Comparison of ENCODE assay signal across 8 cellular contexts in the genomic region with DNA sequence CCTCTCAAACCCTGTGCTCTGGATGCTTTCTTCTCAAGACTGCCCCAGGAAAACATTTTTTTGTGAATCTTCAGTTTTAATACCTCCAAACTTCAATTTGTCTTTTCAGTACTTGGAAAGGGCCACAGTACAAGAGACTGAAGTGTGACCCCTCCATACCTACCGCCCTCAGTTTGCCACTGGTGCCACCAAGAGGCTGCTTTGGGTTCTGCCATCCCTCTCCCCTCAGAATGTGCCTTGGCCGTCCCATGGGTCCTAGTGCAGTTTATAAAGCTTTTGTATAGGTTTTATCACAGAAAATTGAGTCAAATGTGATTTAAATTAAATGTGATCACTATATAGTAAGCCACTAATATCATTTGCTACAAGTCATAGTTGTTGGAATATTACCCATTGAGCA.
DNase-seq lines count a peak whose midpoint lies in the region; ATAC-seq, FAIRE-seq and TF ChIP-seq lines count a peak whose summit lies in the region.

No MANE protein-coding gene starts in this region.

- DNase-seq in SKM-1 treated with dmso at 0.1 percent for 144 hours (lab: John Stamatoyannopoulos, UW; ENCODE audit: unreplicated experiment) (peak; percentile 11), SKM-1 (lab: John Stamatoyannopoulos, UW; ENCODE audit: unreplicated experiment) (no peak), NCI-H1694 treated with DMSO at 0.1 percent for 48 hours (lab: John Stamatoyannopoulos, UW) (peak; percentile 0), frontal cortex (ENCODE audit: low spot score in 2 of 2) (peak; percentile 14 to 44), ovary (peak; percentile 25 to 58 (median 53))
- peak; percentile 48 to 53 for DNase-seq in activated T-cell treated with anti-CD3 and anti-CD28 coated beads, Interleukin-2, amount 50 U/mL, for 72 hours

- no peak for TF ChIP-seq EP300 in ovary (IDR thresholded peaks at IDR 0.05)

- no peaks in the 10 kb centered on the region for H3K4me1 ChIP-seq in ovary (ENCODE audit: insufficient read depth)

- H3K27ac ChIP-seq in ovary = no peak overlapping the region

- WGBS in ovary, 3 donors = 27 to 37% (median 32%) methylated on average over 2 of the region's 2 CpGs

- FAIRE-seq in frontal cortex (lab: Jason Lieb, UNC) = no peak

- no peak overlapping the region for H3K4me3 Mint-ChIP-seq in activated T-cell treated with anti-CD3 and anti-CD28 coated beads, Interleukin-2, amount 50 U/mL, for 72 hours

- no peak for TF ChIP-seq POLR2A in ovary (IDR thresholded peaks at IDR 0.05)

- H3K36me3 ChIP-seq in ovary = no peaks in the 10 kb centered on the region

- no peak overlapping the region for H3K27ac Mint-ChIP-seq in activated T-cell treated with anti-CD3 and anti-CD28 coated beads, Interleukin-2, amount 50 U/mL, for 72 hours

- H3K9me3 ChIP-seq in ovary = no peaks in the 10 kb centered on the region

- H3K4me3 ChIP-seq in ovary = no peak overlapping the region

- H3K27me3 Mint-ChIP-seq in activated T-cell treated with anti-CD3 and anti-CD28 coated beads, Interleukin-2, amount 50 U/mL, for 72 hours (ENCODE audit: low read depth) = no peaks in the 10 kb centered on the region

- H3K36me3 Mint-ChIP-seq in activated T-cell treated with anti-CD3 and anti-CD28 coated beads, Interleukin-2, amount 50 U/mL, for 72 hours (ENCODE audit: insufficient read depth in 2 of 2) = no peaks in the 10 kb centered on the region

- H3K27me3 ChIP-seq in ovary = no peaks in the 10 kb centered on the region

- ATAC-seq in activated T-cell treated with anti-CD3 and anti-CD28 coated beads, Interleukin-2, amount 50 U/mL, for 72 hours (replicated peaks in 1 of 2) = peak; percentile 75 to 77
- ATAC-seq in HG03342 (IDR thresholded peaks at IDR 0.05; ENCODE audit: unreplicated experiment) (no peak), HG02678 (IDR thresholded peaks at IDR 0.05; ENCODE audit: unreplicated experiment) (no peak)

- H3K4me1 Mint-ChIP-seq in activated T-cell treated with anti-CD3 and anti-CD28 coated beads, Interleukin-2, amount 50 U/mL, for 72 hours (ENCODE audit: low read depth) = no peaks in the 10 kb centered on the region

- peak; percentile 19 to 44 (median 40) for TF ChIP-seq CTCF in ovary (IDR thresholded peaks at IDR 0.05)

- intact Hi-C loops in ovary (cut with DNase I) = loop anchor here in 1 of 4 donors (10.0 kb wide), 1 partner anchor 463 kb away; no protein-coding TSS in a partner anchor

- H3K9me3 Mint-ChIP-seq in activated T-cell treated with anti-CD3 and anti-CD28 coated beads, Interleukin-2, amount 50 U/mL, for 72 hours = no peaks in the 10 kb centered on the region

Comparison
In these comparisons a context has a peak if more than half of its experiments do, and no peak if none do; other contexts are left out.
1. ATAC-seq: peak in activated T-cell treated with anti-CD3 and anti-CD28 coated beads, Interleukin-2, amount 50 U/mL, for 72 hours (2 of 2); none in HG03342 (single experiment) and HG02678 (single experiment).